1 cellular context compared by ENCODE assay signal in genomic region chr1:22025368-22026154, GRCh38.
A peak's percentile ranks its signal among the peaks of the same experiment; 100 is the strongest.
TF ChIP-seq lines count a peak whose summit lies in the region.

No MANE protein-coding gene starts in this region.

TF ChIP-seq in H1, 55 proteins besides CTCF, POLR2A, EP300 and RAD21:
- 0 out of 2 replicates have a peak, but pooled peaks have one; percentile 36 for TF ChIP-seq JUND (IDR thresholded peaks at IDR 0.05; ENCODE audit: low read length)
- TF ChIP-seq BACH1 (IDR thresholded peaks at IDR 0.05; ENCODE audit: low read length) = 0 out of 2 replicates have a peak, but pooled peaks have one; percentile 13
- no peak for TF ChIP-seq RFX5 (IDR thresholded peaks at IDR 0.05; ENCODE audit: borderline replicate concordance, low read depth, low read length)
- TF ChIP-seq ASH2L (IDR thresholded peaks at IDR 0.05; ENCODE audit: low read length) = peak; percentile 67
- TF ChIP-seq RNF2 (IDR thresholded peaks at IDR 0.05; ENCODE audit: borderline replicate concordance, low read depth, low read length, missing control alignments, poor library complexity, severe bottlenecking) = no peak
- TF ChIP-seq E2F6 (IDR thresholded peaks at IDR 0.05) = no peak
- no peak for TF ChIP-seq EGR1 (IDR thresholded peaks at IDR 0.05; ENCODE audit: borderline replicate concordance, low read depth, low read length)
- no peak for TF ChIP-seq ZNF274 (IDR thresholded peaks at IDR 0.05; ENCODE audit: borderline replicate concordance, extremely low read depth, low read length)
- TF ChIP-seq TBP (IDR thresholded peaks at IDR 0.05; ENCODE audit: low read depth, low read length) = peak; percentile 71; the same call in 1 of the 2 replicates
- peak; percentile 32 for TF ChIP-seq KDM4A (IDR thresholded peaks at IDR 0.05; ENCODE audit: low read depth, low read length, severe bottlenecking)
- TF ChIP-seq TAF1 (IDR thresholded peaks at IDR 0.05; ENCODE audit: low read depth, low read length) = peak; percentile 72; the same call in 1 of the 2 replicates
- TF ChIP-seq HDAC2 (IDR thresholded peaks at IDR 0.05; ENCODE audit: borderline replicate concordance in 1 of 2, low read depth in 2 of 2, low read length in 2 of 2) = peak in 1 of 2 experiments; percentile 58; a peak in 1 of 4 replicates
- no peak for TF ChIP-seq USF2 (IDR thresholded peaks at IDR 0.05; ENCODE audit: low read length)
- TF ChIP-seq SP1 (IDR thresholded peaks at IDR 0.05; ENCODE audit: low read depth, low read length) = peak; percentile 77
- peak; percentile 92 for TF ChIP-seq GABPA (IDR thresholded peaks at IDR 0.05; ENCODE audit: borderline replicate concordance, insufficient read depth, low read length)
- no peak for TF ChIP-seq NANOG (IDR thresholded peaks at IDR 0.05; ENCODE audit: insufficient read depth, low read depth, low read length, poor library complexity, severe bottlenecking)
- peak; percentile 26; the same call in 1 of the 2 replicates for TF ChIP-seq KDM5A (IDR thresholded peaks at IDR 0.05; ENCODE audit: low read length)
- TF ChIP-seq CHD2 (IDR thresholded peaks at IDR 0.05; ENCODE audit: low read length) = 0 out of 2 replicates have a peak, but pooled peaks have one; percentile 13
- no peak for TF ChIP-seq BCL11A (IDR thresholded peaks at IDR 0.05; ENCODE audit: low read depth in 2 of 2, low read length in 2 of 2)
- TF ChIP-seq SAP30 (IDR thresholded peaks at IDR 0.05; ENCODE audit: insufficient read depth, insufficient replicate concordance, low read length) = no peak
- no peak for TF ChIP-seq ATF2 (IDR thresholded peaks at IDR 0.05; ENCODE audit: low read length)
- TF ChIP-seq PHF8 (conservative IDR thresholded peaks at IDR 0.05; ENCODE audit: low read depth, low read length) = peak; percentile 86
- peak; percentile 55 for TF ChIP-seq CREB1 (IDR thresholded peaks at IDR 0.05)
- TF ChIP-seq GTF2F1 (IDR thresholded peaks at IDR 0.05; ENCODE audit: borderline replicate concordance, low read depth, low read length) = 0 out of 2 replicates have a peak, but pooled peaks have one; percentile 49
- TF ChIP-seq POLR2AphosphoS5 (IDR thresholded peaks at IDR 0.05; ENCODE audit: low read depth, low read length) = peak; percentile 36; the same call in 1 of the 2 replicates
- no peak for TF ChIP-seq CEBPB (IDR thresholded peaks at IDR 0.05; ENCODE audit: low read depth, low read length)
- no peak for TF ChIP-seq JUN (IDR thresholded peaks at IDR 0.05; ENCODE audit: low read depth, low read length)
- no peak for TF ChIP-seq TCF12 (IDR thresholded peaks at IDR 0.05; ENCODE audit: low read depth, low read length)
- TF ChIP-seq FOSL1 (IDR thresholded peaks at IDR 0.05; ENCODE audit: insufficient read depth, low read depth, low read length) = no peak
- TF ChIP-seq SP2 (IDR thresholded peaks at IDR 0.05; ENCODE audit: low read length) = peak; percentile 82
- peak; percentile 50 to 89; a peak in 3 of 4 replicates for TF ChIP-seq SIN3A (conservative IDR thresholded peaks at IDR 0.05 in 1 of 2, IDR thresholded peaks at IDR 0.05 in 1 of 2; ENCODE audit: low read depth in 1 of 2, low read length in 2 of 2)
TF ChIP-seq in H1: peak in this region for 17.
